Comparison of ENCODE assay signal across 8 cellular contexts in the genomic region with DNA sequence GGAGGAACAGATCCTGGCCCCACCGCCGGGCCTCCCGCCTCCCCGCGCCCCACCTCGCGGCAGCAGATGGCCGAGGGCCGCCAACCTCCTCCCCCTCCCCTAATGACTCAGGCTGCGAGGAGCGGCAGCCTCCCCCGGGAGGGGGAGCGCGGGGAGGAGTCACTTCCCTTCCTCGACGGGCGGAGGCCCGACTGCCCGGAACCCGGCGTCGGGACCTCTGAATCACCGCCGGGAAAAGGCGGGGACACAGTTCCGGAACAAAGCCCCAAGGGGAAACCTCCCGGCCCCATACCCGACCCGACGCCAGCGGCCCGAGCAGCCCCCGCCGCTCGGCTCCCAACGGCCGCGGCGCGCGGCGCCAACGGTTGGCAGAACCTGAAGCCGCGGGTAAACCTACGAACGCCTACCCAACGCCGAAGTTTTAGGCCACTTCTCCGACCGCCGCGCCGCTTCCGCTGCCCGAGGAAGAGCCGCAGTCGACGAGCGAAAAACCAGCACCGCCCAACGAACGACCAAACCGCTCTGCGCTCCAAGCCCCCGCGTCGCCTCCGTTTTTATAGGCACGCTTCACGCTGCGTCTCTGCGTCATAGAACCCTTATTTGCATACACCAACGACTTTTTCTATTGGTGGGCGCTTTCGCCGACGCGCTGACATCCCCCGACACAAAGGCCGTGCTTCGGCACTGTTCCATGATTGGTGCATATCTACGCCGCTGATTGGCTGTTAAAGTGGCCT. TPM values are rescaled to one million over a fixed set of nuclear protein-coding genes. Genes with fewer than 3 reads are reported as not detected.
A peak's percentile ranks its signal among the peaks of the same experiment; 100 is the strongest.
DNase-seq lines count a peak whose midpoint lies in the region; ATAC-seq and TF ChIP-seq lines count a peak whose summit lies in the region.

No MANE protein-coding gene starts in this region.

- H3K27ac ChIP-seq in OCI-LY1 (ENCODE audit: low read depth, low read length, poor library complexity, severe bottlenecking): peak overlapping the region; percentile 75

- TF ChIP-seq CTCF in OCI-LY1 (IDR thresholded peaks at IDR 0.05; ENCODE audit: low read length) (no peak; the same call in 1 of the 2 replicates), epithelial cell of esophagus (IDR thresholded peaks at IDR 0.05; ENCODE audit: insufficient read depth, low read depth, low read length, missing control alignments) (no peak), mucosa of descending colon (IDR thresholded peaks at IDR 0.05) (no peak)

- peaks cover 22% of the 10 kb centered on the region for H3F3A ChIP-seq in OCI-LY1 (ENCODE audit: insufficient read depth, low read length)

- no peaks in the 10 kb centered on the region for H3K27me3 ChIP-seq in OCI-LY1 (ENCODE audit: insufficient read depth, low read length)

- H2AFZ ChIP-seq in OCI-LY1 (ENCODE audit: low read length): no peak overlapping the region

- H3K79me2 ChIP-seq in OCI-LY1 (ENCODE audit: insufficient read depth, low read length): peaks cover 15% of the 10 kb centered on the region

- H4K20me1 ChIP-seq in OCI-LY1 (ENCODE audit: insufficient read depth, low read length): no peaks in the 10 kb centered on the region

- H3K4me1 ChIP-seq in OCI-LY1 (ENCODE audit: insufficient read depth, low read length, severe bottlenecking): peaks cover 48% of the 10 kb centered on the region
- peaks cover 32% of the 10 kb centered on the region for H3K4me1 ChIP-seq in mucosa of descending colon (ENCODE audit: low read depth)

- H3K4me2 ChIP-seq in OCI-LY1 (ENCODE audit: low read length): peak overlapping the region; percentile 92

- H3K4me3 ChIP-seq in OCI-LY1 (ENCODE audit: low read depth, low read length, poor library complexity, severe bottlenecking) (peak overlapping the region; percentile 95), epithelial cell of esophagus (ENCODE audit: low read length) (peak overlapping the region; percentile 87), mucosa of descending colon (peak overlapping the region; percentile 97)

- H3K9me3 ChIP-seq in OCI-LY1 (ENCODE audit: low read length): no peaks in the 10 kb centered on the region
- no peaks in the 10 kb centered on the region for H3K9me3 ChIP-seq in mucosa of descending colon

- H3K36me3 ChIP-seq in OCI-LY1 (ENCODE audit: insufficient read depth, low read length): peaks cover 35% of the 10 kb centered on the region
- H3K36me3 ChIP-seq in mucosa of descending colon (ENCODE audit: low read depth): peaks cover 7% of the 10 kb centered on the region

- no peaks in the 10 kb centered on the region for H3K9me2 ChIP-seq in OCI-LY1 (ENCODE audit: low read depth, low read length)

- peak; percentile 100 for DNase-seq in DMS 273 (lab: John Stamatoyannopoulos, UW; ENCODE audit: unreplicated experiment)
- peak; percentile 100 for DNase-seq in HuH-7 (ENCODE audit: low spot score)
- DNase-seq in activated T-cell treated with anti-CD3 and anti-CD28 coated beads for 24 hours (ENCODE audit: low read depth): peak; percentile 90
- DNase-seq in epithelial cell of esophagus (ENCODE audit: low read depth): peak; percentile 99
- DNase-seq in mucosa of descending colon: peak; percentile 94 to 97 (median 96)
- DNase-seq in stimulated activated CD8-positive, alpha-beta memory T cell treated with anti-CD3 and anti-CD28 coated beads, Interleukin-4, amount 100 ng/mL, for 1 hour (ENCODE audit: low read depth in 2 of 2, low spot score in 1 of 2): peak; percentile 87 to 89

- H3K9ac ChIP-seq in OCI-LY1 (ENCODE audit: low read length): peak overlapping the region; percentile 91

- peak; percentile 53 for ATAC-seq in GM21526 (IDR thresholded peaks at IDR 0.05; ENCODE audit: low FRiP score, unreplicated experiment)
- ATAC-seq in mucosa of descending colon: peak; percentile 79

- intact Hi-C loops in mucosa of descending colon (cut with DNase I, micrococcal nuclease): no loop called here

RNA-seq across cellular contexts. Expression of a gene that starts 5.2 kb away (rescaled TPM):
- 10 to 100 TPM; 24.5 to 27.5 (median 25.7) TPM for total RNA-seq in mucosa of descending colon

RNA-seq across cellular contexts. Expression of a gene that starts 14.4 kb away (rescaled TPM):
- 10 to 100 TPM in 2 of 3 donors, 1 to 10 TPM in 1; 7.1 to 18.2 (median 18.2) TPM for total RNA-seq in mucosa of descending colon

RNA-seq across cellular contexts. Expression of a gene that starts 58.2 kb away (rescaled TPM):
- 100 to 1,000 TPM; 153 to 307 (median 246) TPM for total RNA-seq in mucosa of descending colon

Comparison
In these comparisons a context has a peak if more than half of its experiments do, and no peak if none do; other contexts are left out.
1. Peak in every context shown above with its lines: DNase-seq, ATAC-seq, H3K4me3 ChIP-seq and H3K27ac ChIP-seq.